Comparison of ENCODE assay signal across 9 cellular contexts in genomic region chr15:64044315-64045105, GRCh38. TPM values are rescaled to one million over a fixed set of nuclear protein-coding genes. Genes with fewer than 3 reads are reported as not detected.
DNase-seq lines count a peak whose midpoint lies in the region; ATAC-seq and TF ChIP-seq lines count a peak whose summit lies in the region.
"Had no signal": no experiment of that assay in that cellular context is flagged by ENCODE, and none has a peak within 500 bp of the region (broad histone marks: within the 10 kb centered on the region; RNA-seq: fewer than 3 reads in every experiment).

No MANE protein-coding gene starts in this region.

- H3K4me1 Mint-ChIP-seq in natural killer cell = peaks cover 0 to 11% of the 10 kb centered on the region in 2 donors

- ATAC-seq in GM21723 (IDR thresholded peaks at IDR 0.05; ENCODE audit: unreplicated experiment) (peak; percentile 58), natural killer cell (no peak)
- no peak for ATAC-seq in activated CD4-positive, CD25-positive, alpha-beta regulatory T cell treated with anti-CD3 and anti-CD28 coated beads, Interleukin-2, amount 50 U/mL, for 24 hours

- H3K4me3 ChIP-seq in Peyer's patch = peak overlapping the region; percentile 61 to 88 (median 68)

- no peaks in the 10 kb centered on the region for H3K27me3 ChIP-seq in Peyer's patch

- H3K4me3 Mint-ChIP-seq in natural killer cell = peak overlapping the region; percentile 58

- H3K27me3 Mint-ChIP-seq in natural killer cell (ENCODE audit: low read depth in 2 of 2) = peaks cover 18 to 19% of the 10 kb centered on the region in 2 donors

- TF ChIP-seq CTCF in GM12873 (IDR thresholded peaks at IDR 0.05; ENCODE audit: insufficient read depth, low read depth, low read length, missing control alignments) = peak; percentile 27
- TF ChIP-seq CTCF in Peyer's patch (IDR thresholded peaks at IDR 0.05) = no peak
- TF ChIP-seq CTCF in natural killer cell (IDR thresholded peaks at IDR 0.05) = no peak

- in situ Hi-C loops in G401 (cut with HindIII; ENCODE audit: low sequenced_read_pairs) = no loop called here

- H3K27ac Mint-ChIP-seq in natural killer cell = peak overlapping the region in 1 of 2 donors; percentile 41

- H3K36me3 ChIP-seq in Peyer's patch = peaks cover 0 to 8% (median 0%) of the 10 kb centered on the region in 3 donors

- H3K9me3 ChIP-seq in Peyer's patch = no peaks in the 10 kb centered on the region

- no peaks in the 10 kb centered on the region for H3K9me3 Mint-ChIP-seq in natural killer cell

- peaks cover 0 to 24% (median 17%) of the 10 kb centered on the region in 4 donors for H3K4me1 ChIP-seq in Peyer's patch

- intact Hi-C loops in natural killer cell (cut with micrococcal nuclease) = loop anchor here (5.0 to 10.0 kb wide), 2 partner anchors 150 to 292 kb away; no protein-coding TSS in a partner anchor

- no peak for TF ChIP-seq POLR2A in Peyer's patch (IDR thresholded peaks at IDR 0.05)

- peak overlapping the region in 3 of 4 donors; percentile 8 to 74 (median 24) for H3K27ac ChIP-seq in Peyer's patch

- H3K36me3 Mint-ChIP-seq in natural killer cell = no peaks in the 10 kb centered on the region

- peak in 2 of 3 donors; percentile 65 to 71 for DNase-seq in Peyer's patch
- DNase-seq in natural killer cell = no peak
- no peak for DNase-seq in NCI-H1105 treated with DMSO at 0.1 percent for 48 hours (lab: John Stamatoyannopoulos, UW)
- DNase-seq in G401 (ENCODE audit: low spot score) = no peak
- no peak for DNase-seq in HPDE6-E6E7 (ENCODE audit: extremely low spot score)
- DNase-seq: H7 had no signal

RNA-seq across cellular contexts. Expression of gene DAPK2, which starts 1.8 kb away (rescaled TPM):
- total RNA-seq in Peyer's patch (100 to 1,000 TPM in 2 of 4 donors, 10 to 100 TPM in 2; 64.6 to 189 (median 125) TPM), natural killer cell (10 to 100 TPM in 1 of 3 donors, 1 to 10 TPM in 2; 3.7 to 25.3 (median 6.0) TPM)
- total RNA-seq in G401 (2014; rRNA removed; shearing (Covaris generic)) = 24.4 and 26.9 TPM in 2 replicates

RNA-seq across cellular contexts. Expression of gene CIAO2A, which starts 49.1 kb away (rescaled TPM):
- total RNA-seq in Peyer's patch = 100 to 1,000 TPM in 1 of 4 donors, 10 to 100 TPM in 3; 56.3 to 137 (median 78.0) TPM
- 10 to 100 TPM; 20.2 to 23.9 (median 22.9) TPM for total RNA-seq in natural killer cell
- total RNA-seq in G401 (2014; rRNA removed; shearing (Covaris generic)) = 233 and 242 TPM in 2 replicates

RNA-seq across cellular contexts. Expression of gene SNX1, which starts 51.3 kb away (rescaled TPM):
- 100 to 1,000 TPM in 1 of 4 donors, 10 to 100 TPM in 3; 65.6 to 122 (median 83.8) TPM for total RNA-seq in Peyer's patch
- total RNA-seq in natural killer cell = 100 to 1,000 TPM; 110 to 141 (median 111) TPM
- 125 and 136 TPM in 2 replicates for total RNA-seq in G401 (2014; rRNA removed; shearing (Covaris generic))

Comparison
In these comparisons a context has a peak if more than half of its experiments do, and no peak if none do; other contexts are left out.
1. DNase-seq: peak in Peyer's patch (2 of 3); none in natural killer cell (single experiment), NCI-H1105 treated with DMSO at 0.1 percent for 48 hours (single experiment), G401 (single experiment) and HPDE6-E6E7 (single experiment).